Comparison of ENCODE assay signal across 15 cellular contexts in genomic region chr13:70923863-70924752, GRCh38.
"Had no signal": no experiment of that assay in that cellular context is flagged by ENCODE, and none has a peak within 500 bp of the region (broad histone marks: within the 10 kb centered on the region; RNA-seq: fewer than 3 reads in every experiment).

No MANE protein-coding gene starts in this region.

- H3K4me1 ChIP-seq: lower lobe of right lung, sigmoid colon, uterus had no signal

- H3K27me3 ChIP-seq: cardiac muscle cell, hepatocyte, neutrophil, sigmoid colon, uterus had no signal

- ATAC-seq: activated naive CD4-positive, alpha-beta T cell treated with anti-CD3 and anti-CD28 coated beads, Interleukin-2, amount 50 U/mL, for 72 hours had no signal

- H3K9ac ChIP-seq: SK-N-SH had no signal

- H3K4me3 ChIP-seq: cardiac muscle cell, hepatocyte, lower lobe of right lung, sigmoid colon, thoracic aorta, uterus had no signal

- H2AFZ ChIP-seq: hepatocyte had no signal

- H3K36me3 ChIP-seq: cardiac muscle cell, lower lobe of right lung, neutrophil, sigmoid colon, thoracic aorta, uterus had no signal

- DNase-seq: activated CD4-positive, alpha-beta T cell treated with anti-CD3 and anti-CD28 coated beads, Interleukin-2, amount 10 ng/mL, durations not matched to agents 7 days and 5 days; activated CD4-positive, CD25-positive, alpha-beta regulatory T cell; activated CD8-positive, alpha-beta memory T cell treated with anti-CD3 and anti-CD28 coated beads for 24 hours; cortex of kidney; effector CD8-positive, alpha-beta T cell; lower lobe of right lung; midbrain; sigmoid colon; SK-N-SH; uterus had no signal

- H3K4me2 ChIP-seq: hepatocyte, SK-N-SH had no signal

- H3K9me3 ChIP-seq: lower lobe of right lung, neutrophil, sigmoid colon, SK-N-SH, thoracic aorta, uterus had no signal

- H3K27ac ChIP-seq: cardiac muscle cell, hepatocyte, lower lobe of right lung, neutrophil, sigmoid colon, thoracic aorta, uterus had no signal
